In the genomic region with DNA sequence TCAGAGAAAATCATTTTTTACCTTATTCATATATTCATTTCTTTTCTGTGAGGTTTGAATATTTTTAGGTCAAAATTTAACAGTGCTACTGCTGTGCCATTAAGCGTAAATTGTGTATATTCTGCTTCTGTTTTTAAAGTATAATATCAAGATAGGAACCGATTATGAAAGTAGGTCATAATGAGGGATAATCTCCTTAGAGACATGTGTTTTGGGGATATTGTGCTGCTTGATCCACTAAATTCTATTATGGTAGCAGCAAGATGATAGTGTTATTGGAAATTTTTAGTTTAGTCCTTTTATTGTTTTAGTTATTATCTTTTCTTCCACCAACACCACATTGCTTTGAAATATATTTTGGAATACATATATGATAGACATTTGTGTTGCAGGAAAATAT, we compare ENCODE assay signal across 34 cellular contexts.
"Had no signal": no experiment of that assay in that cellular context is flagged by ENCODE, and none has a peak within 500 bp of the region (broad histone marks: within the 10 kb centered on the region; RNA-seq: fewer than 3 reads in every experiment).

No MANE protein-coding gene starts in this region.

- DNase-seq: Karpas-422, Kasumi-1, KG1, MG63, MM.1S, MV-4-11, NCI-H1048, NCI-H1092, NCI-H1092 treated with DMSO at 0.1 percent for 48 hours, NCI-H1105, NCI-H1105 treated with DMSO at 0.1 percent for 48 hours, NCI-H1417, NCI-H1417 treated with DMSO at 0.1 percent for 48 hours, NCI-H1436, NCI-H1436 treated with DMSO at 0.1 percent for 48 hours, NCI-H146, NCI-H1694, NCI-H1694 treated with DMSO at 0.1 percent for 48 hours, NCI-H187, NCI-H187 treated with DMSO at 0.1 percent for 48 hours, NCI-H1930, NCI-H2029, NCI-H2029 treated with DMSO at 0.1 percent for 48 hours, NCI-H2081, NCI-H2081 treated with DMSO at 0.1 percent for 48 hours, NCI-H2107, NCI-H2171, NCI-H2171 treated with DMSO at 0.1 percent for 48 hours, NCI-H2227 treated with DMSO at 0.1 percent for 48 hours, NCI-H226, NCI-H345, NCI-H446, NCI-H446 treated with DMSO at 0.1 percent for 48 hours had no signal

- H3K4me3 ChIP-seq: MG63 had no signal

- H3K27ac ChIP-seq: KMS-11 had no signal

- H3K27me3 ChIP-seq: MG63 had no signal

- H3K9ac ChIP-seq: KMS-11 had no signal

- H3K36me3 ChIP-seq: MG63 had no signal

- H3K9me3 ChIP-seq: MG63 had no signal

- H3K4me2 ChIP-seq: KMS-11 had no signal
